8 cellular contexts compared by ENCODE assay signal in genomic region chrX:120244735-120245498, GRCh38. TPM values are rescaled to one million over a fixed set of nuclear protein-coding genes. Genes with fewer than 3 reads are reported as not detected.
A peak's percentile ranks its signal among the peaks of the same experiment; 100 is the strongest.
DNase-seq lines count a peak whose midpoint lies in the region; ATAC-seq and TF ChIP-seq lines count a peak whose summit lies in the region.

No MANE protein-coding gene starts in this region.

- intact Hi-C loops in right cardiac atrium (cut with DNase I) (no loop called here), psoas muscle (cut with DNase I) (no loop called here)

- H3K27me3 Mint-ChIP-seq in T-cell = peaks cover 0 to 20% of the 10 kb centered on the region in 2 donors

- peaks cover 0 to under 1% of the 10 kb centered on the region in 2 donors for H3K36me3 ChIP-seq in psoas muscle (ENCODE audit: insufficient read depth in 1 of 2, low read depth in 1 of 2)

- H3K4me1 ChIP-seq in right cardiac atrium (ENCODE audit: control insufficient read depth, insufficient read depth, low read length) (no peaks in the 10 kb centered on the region), psoas muscle (no peaks in the 10 kb centered on the region)

- under 1% methylated on average over 42 of the region's 43 CpGs for WGBS in right cardiac atrium
- WGBS in psoas muscle, 3 donors = 0 to 33% (median 1%) methylated on average over 41 to 43 of the region's 43 CpGs

- DNase-seq in GM12865 (ENCODE audit: low read depth) (peak; percentile 83), NCI-H1105 (lab: John Stamatoyannopoulos, UW) (peak; percentile 69), T-cell (peak; percentile 15 to 62 (median 43)), amygdala (lab: John Stamatoyannopoulos, UW) (peak in 53 of 56 donors; percentile 0 to 78 (median 24)), right cardiac atrium (peak; percentile 69 to 87 (median 84)), psoas muscle (peak; percentile 71 to 86)

- peaks cover 17 to 29% (median 20%) of the 10 kb centered on the region in 3 donors for H3K4me1 Mint-ChIP-seq in T-cell

- no peak for TF ChIP-seq CTCF in GM12865 (IDR thresholded peaks at IDR 0.05; ENCODE audit: insufficient read depth, low read depth, low read length, missing control alignments)
- no peak for TF ChIP-seq CTCF in psoas muscle (IDR thresholded peaks at IDR 0.05)

- H3K36me3 Mint-ChIP-seq in T-cell = no peaks in the 10 kb centered on the region

- peak overlapping the region; percentile 92 to 93 for H3K27ac Mint-ChIP-seq in T-cell

- POLR2A ChIA-PET in T-cell (lab: Charles Lee) = interaction anchor here in 1 of 2 donors (0.5 kb wide), 1 partner anchor 141 kb away, joined by 3 read pairs; no protein-coding TSS in a partner anchor

- CTCF ChIA-PET in T-cell (lab: Charles Lee) = no interaction called here

- H3K27ac ChIP-seq in right cardiac atrium (ENCODE audit: low read length) (peak overlapping the region; percentile 98), psoas muscle (peak overlapping the region; percentile 81)

- peak; percentile 80 for ATAC-seq in HG02642 (IDR thresholded peaks at IDR 0.05; ENCODE audit: poor library complexity, unreplicated experiment)
- ATAC-seq in T-cell (replicated peaks in 1 of 4) = peak; percentile 86 to 90 (median 87)
- ATAC-seq in right cardiac atrium = peak; percentile 85 to 88
- ATAC-seq in psoas muscle = peak; percentile 85 to 96 (median 93)
- ATAC-seq in HG03039 (IDR thresholded peaks at IDR 0.05; ENCODE audit: unreplicated experiment) = no peak

- H3K4me3 Mint-ChIP-seq in T-cell = peak overlapping the region; percentile 94 to 98 (median 95)

- no peaks in the 10 kb centered on the region for H3K9me3 Mint-ChIP-seq in T-cell

- H3K4me3 ChIP-seq in GM12865 (ENCODE audit: low read depth, low read length) (peak overlapping the region; percentile 85), right cardiac atrium (ENCODE audit: low read length) (peak overlapping the region; percentile 96), psoas muscle (peak overlapping the region; percentile 75)

- H3K9me3 ChIP-seq in right cardiac atrium (ENCODE audit: control insufficient read depth, low read length) = no peaks in the 10 kb centered on the region
- H3K9me3 ChIP-seq in psoas muscle = no peaks in the 10 kb centered on the region

- H3K27me3 ChIP-seq in right cardiac atrium (ENCODE audit: control insufficient read depth, insufficient read depth) (no peaks in the 10 kb centered on the region), psoas muscle (ENCODE audit: insufficient read depth in 3 of 3, low read length in 2 of 3) (no peaks in the 10 kb centered on the region)

RNA-seq across cellular contexts. Expression of gene ZBTB33, which starts 5.7 kb away (rescaled TPM):
- total RNA-seq in T-cell = 10 to 100 TPM; 20.9 to 25.7 (median 22.1) TPM
- 1 to 10 TPM; 5.8 to 7.7 (median 7.3) TPM for total RNA-seq in right cardiac atrium
- polyA plus RNA-seq in right cardiac atrium = 2.6 TPM
- 1 to 10 TPM; 7.5 to 8.6 (median 7.7) TPM for total RNA-seq in psoas muscle
- 10 to 100 TPM in 1 of 3 donors, 1 to 10 TPM in 2; 2.6 to 11.8 (median 3.5) TPM for polyA plus RNA-seq in psoas muscle

Comparison
In these comparisons a context has a peak if more than half of its experiments do, and no peak if none do; other contexts are left out.
1. DNase-seq: peak in every context shown above with its lines; median percentile 84 in right cardiac atrium; 83 in GM12865; 78 in psoas muscle; 69 in NCI-H1105; 43 in T-cell; 24 in amygdala.